9 cellular contexts compared by ENCODE assay signal in the genomic region with DNA sequence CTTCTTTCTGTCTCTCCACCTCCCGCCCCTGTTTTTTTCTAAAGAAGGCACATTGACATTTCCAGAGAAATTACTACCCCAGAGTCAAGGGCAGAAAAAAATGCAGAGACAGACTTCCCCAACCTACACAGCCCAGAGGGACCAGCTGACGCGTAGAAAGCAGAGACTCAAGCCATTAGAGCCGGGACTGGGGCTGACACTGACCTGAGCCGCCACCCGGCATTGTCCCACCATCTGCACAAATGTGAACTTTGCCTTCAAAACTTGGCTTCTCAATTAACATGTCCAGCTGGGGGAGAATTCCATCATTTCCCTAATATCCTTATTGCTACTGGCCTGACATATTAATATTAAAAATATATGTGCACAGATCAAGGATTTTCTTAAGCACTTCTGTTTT.
"Had no signal": no experiment of that assay in that cellular context is flagged by ENCODE, and none has a peak within 500 bp of the region (broad histone marks: within the 10 kb centered on the region; RNA-seq: fewer than 3 reads in every experiment).

No MANE protein-coding gene starts in this region.

- H3K36me3 Mint-ChIP-seq: IgD-negative memory B cell had no signal

- H3K27me3 Mint-ChIP-seq: IgD-negative memory B cell had no signal

- H3K27ac Mint-ChIP-seq: HFFc6, IgD-negative memory B cell had no signal

- H3K4me1 Mint-ChIP-seq: IgD-negative memory B cell had no signal

- DNase-seq: GM23248, GOT3, H7, HFFc6, KBM-7 had no signal

- H3K4me3 ChIP-seq: GM23248, HAP-1 had no signal

- H3K9me3 ChIP-seq: HAP-1 had no signal

- H3K4me1 ChIP-seq: HAP-1 had no signal

- H3K36me3 ChIP-seq: HAP-1 had no signal

- H3K4me3 Mint-ChIP-seq: HFFc6, IgD-negative memory B cell had no signal

- ATAC-seq: HCT116, HepG2 had no signal
